In the genomic region with DNA sequence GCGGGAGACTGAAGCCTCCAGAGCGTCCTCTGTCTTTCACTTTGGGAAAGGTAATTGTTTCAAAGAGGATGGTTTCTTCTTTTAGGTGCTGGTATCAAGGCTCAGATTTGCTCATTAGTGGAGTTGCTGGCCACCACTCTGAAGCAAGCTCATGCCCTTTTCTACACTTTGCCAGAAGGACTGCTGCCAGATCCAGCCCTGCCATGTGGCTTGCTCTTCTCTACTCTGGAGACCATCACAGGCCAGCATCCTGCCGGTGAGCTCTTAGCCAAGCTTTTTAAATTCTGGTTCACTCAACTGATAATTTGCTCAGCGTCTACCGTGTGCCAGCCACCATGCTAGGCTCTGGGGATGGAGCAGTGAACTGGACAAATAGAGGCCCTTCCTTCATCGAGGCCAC, we compare ENCODE assay signal across 11 cellular contexts. TPM values are rescaled to one million over a fixed set of nuclear protein-coding genes. Genes with fewer than 3 reads are reported as not detected.
"Had no signal": no experiment of that assay in that cellular context is flagged by ENCODE, and none has a peak within 500 bp of the region (broad histone marks: within the 10 kb centered on the region; RNA-seq: fewer than 3 reads in every experiment).

No MANE protein-coding gene starts in this region.

- H3K27me3 Mint-ChIP-seq: activated CD4-positive, alpha-beta memory T cell treated with anti-CD3 and anti-CD28 coated beads, Interleukin-2, amount 10 ng/mL, durations not matched to agents 7 days and 5 days; naive thymus-derived CD8-positive, alpha-beta T cell had no signal

- H3K27me3 ChIP-seq: gastrocnemius medialis had no signal

- H3K9me3 Mint-ChIP-seq: activated CD4-positive, alpha-beta memory T cell treated with anti-CD3 and anti-CD28 coated beads, Interleukin-2, amount 10 ng/mL, durations not matched to agents 7 days and 5 days; brain had no signal

- H3K9me3 ChIP-seq: gastrocnemius medialis had no signal

- H3K4me3 Mint-ChIP-seq: activated CD4-positive, alpha-beta memory T cell treated with anti-CD3 and anti-CD28 coated beads, Interleukin-2, amount 10 ng/mL, durations not matched to agents 7 days and 5 days had no signal

- H3K4me3 ChIP-seq: gastrocnemius medialis had no signal

- H3K27ac Mint-ChIP-seq: activated CD4-positive, alpha-beta memory T cell treated with anti-CD3 and anti-CD28 coated beads, Interleukin-2, amount 10 ng/mL, durations not matched to agents 7 days and 5 days had no signal

- DNase-seq: activated CD4-positive, alpha-beta memory T cell treated with anti-CD3 and anti-CD28 coated beads, Interleukin-2, amount 10 ng/mL, durations not matched to agents 7 days and 5 days; activated naive CD4-positive, alpha-beta T cell treated with Interleukin-2 at 50 U/mL for 16 hours; central memory CD4-positive, alpha-beta T cell; naive thymus-derived CD8-positive, alpha-beta T cell; stimulated activated CD4-positive, alpha-beta T cell treated with anti-CD3 and anti-CD28 coated beads, Interleukin-12 subunit alpha, Interleukin-12 subunit beta, amount 100 ng/mL, for 4 hours; stimulated activated CD4-positive, alpha-beta T cell treated with anti-CD3 and anti-CD28 coated beads, Interleukin-2, amount 100 ng/mL, for 24 hours; T-helper 1 cell had no signal

RNA-seq across cellular contexts. Expression of gene SSTR2, which starts 32.3 kb away (rescaled TPM):
- total RNA-seq: dermis blood vessel endothelial cell; epithelial cell of proximal tubule; naive thymus-derived CD8-positive, alpha-beta T cell had no signal
